ENCODE assay signal across 9 cellular contexts in genomic region chr14:77603654-77604270, GRCh38. TPM values are rescaled to one million over a fixed set of nuclear protein-coding genes. Genes with fewer than 3 reads are reported as not detected.
A peak's percentile ranks its signal among the peaks of the same experiment; 100 is the strongest.
DNase-seq lines count a peak whose midpoint lies in the region; ATAC-seq and TF ChIP-seq lines count a peak whose summit lies in the region.
"Had no signal": no experiment of that assay in that cellular context is flagged by ENCODE, and none has a peak within 500 bp of the region (broad histone marks: within the 10 kb centered on the region; RNA-seq: fewer than 3 reads in every experiment).

No MANE protein-coding gene starts in this region.

- H3K27ac Mint-ChIP-seq in CD4-positive, CD25-positive, alpha-beta regulatory T cell: peak overlapping the region in 2 of 3 donors; percentile 37 to 54
- peak overlapping the region; percentile 64 for H3K27ac Mint-ChIP-seq in memory B cell

- in situ Hi-C loops in astrocyte of the cerebellum (cut with HindIII; ENCODE audit: low sequenced_read_pairs): no loop called here

- H3K27me3 Mint-ChIP-seq in CD4-positive, CD25-positive, alpha-beta regulatory T cell: no peaks in the 10 kb centered on the region
- no peaks in the 10 kb centered on the region for H3K27me3 Mint-ChIP-seq in memory B cell

- no peaks in the 10 kb centered on the region for H3K27me3 ChIP-seq in CD4-positive, CD25-positive, alpha-beta regulatory T cell (ENCODE audit: control insufficient read depth, insufficient read depth, low read length)
- H3K27me3 ChIP-seq: tibial nerve had no signal

- H3K36me3 Mint-ChIP-seq in CD4-positive, CD25-positive, alpha-beta regulatory T cell: peaks cover 8% of the 10 kb centered on the region
- no peaks in the 10 kb centered on the region for H3K36me3 Mint-ChIP-seq in memory B cell

- no peak overlapping the region for H3K4me3 ChIP-seq in CD4-positive, CD25-positive, alpha-beta regulatory T cell (ENCODE audit: low read depth, low read length)
- no peak overlapping the region for H3K4me3 ChIP-seq in astrocyte of the cerebellum (ENCODE audit: low read depth, low read length)
- H3K4me3 ChIP-seq: tibial nerve had no signal

- H3K4me1 Mint-ChIP-seq in CD4-positive, CD25-positive, alpha-beta regulatory T cell: peaks cover 33 to 77% (median 62%) of the 10 kb centered on the region in 4 donors
- peaks cover 39% of the 10 kb centered on the region for H3K4me1 Mint-ChIP-seq in memory B cell

- H3K4me3 Mint-ChIP-seq in CD4-positive, CD25-positive, alpha-beta regulatory T cell: no peak overlapping the region
- H3K4me3 Mint-ChIP-seq in memory B cell: no peak overlapping the region

- no peaks in the 10 kb centered on the region for H3K36me3 ChIP-seq in CD4-positive, CD25-positive, alpha-beta regulatory T cell (ENCODE audit: control insufficient read depth, insufficient read depth, low read length)
- H3K36me3 ChIP-seq: tibial nerve had no signal

- no peak overlapping the region for H3K27ac ChIP-seq in CD4-positive, CD25-positive, alpha-beta regulatory T cell (ENCODE audit: insufficient read depth, low read length, poor library complexity, severe bottlenecking)
- H3K27ac ChIP-seq: tibial nerve had no signal

- no peaks in the 10 kb centered on the region for H3K9me3 ChIP-seq in CD4-positive, CD25-positive, alpha-beta regulatory T cell (ENCODE audit: control insufficient read depth in 2 of 2, low read length in 2 of 2)
- H3K9me3 ChIP-seq: tibial nerve had no signal

- ATAC-seq in CD4-positive, CD25-positive, alpha-beta regulatory T cell (ENCODE audit: low read depth in 2 of 2): no peak
- ATAC-seq in memory B cell (ENCODE audit: low read depth): peak; percentile 31
- ATAC-seq in GM21619 (IDR thresholded peaks at IDR 0.05; ENCODE audit: unreplicated experiment): no peak
- ATAC-seq in HG02798 (IDR thresholded peaks at IDR 0.05; ENCODE audit: poor library complexity, unreplicated experiment): no peak
- no peak for ATAC-seq in HG03025 (IDR thresholded peaks at IDR 0.05; ENCODE audit: low FRiP score, unreplicated experiment)

- H3K9me3 Mint-ChIP-seq in CD4-positive, CD25-positive, alpha-beta regulatory T cell: no peaks in the 10 kb centered on the region
- H3K9me3 Mint-ChIP-seq in memory B cell: no peaks in the 10 kb centered on the region

- TF ChIP-seq CTCF in astrocyte of the cerebellum (IDR thresholded peaks at IDR 0.05; ENCODE audit: low read depth, low read length, missing control alignments): peak; percentile 31

- no peak for DNase-seq in CD4-positive, CD25-positive, alpha-beta regulatory T cell
- DNase-seq in HT-29 (ENCODE audit: low spot score) (peak; percentile 41), astrocyte of the cerebellum (ENCODE audit: low read depth) (no peak), memory B cell (ENCODE audit: low spot score in 2 of 2) (no peak), cortex of kidney (lab: John Stamatoyannopoulos, UW) (no peak)

- H3K4me1 ChIP-seq in CD4-positive, CD25-positive, alpha-beta regulatory T cell (ENCODE audit: control insufficient read depth, insufficient read depth, low read length, poor library complexity, severe bottlenecking): peaks cover 18% of the 10 kb centered on the region

RNA-seq across cellular contexts. Expression of gene SPTLC2, which starts 12.7 kb away (rescaled TPM):
- total RNA-seq in CD4-positive, CD25-positive, alpha-beta regulatory T cell: 18.1 TPM
- polyA plus RNA-seq in CD4-positive, CD25-positive, alpha-beta regulatory T cell: 10 to 100 TPM in 2 of 4 donors, 1 to 10 TPM in 2; 8.9 to 11.4 (median 9.8) TPM
- 22.9 and 28.0 TPM in 2 replicates for total RNA-seq in HT-29 (2014; rRNA removed; shearing (Covaris generic))
